8 cellular contexts compared by ENCODE assay signal in the genomic region with DNA sequence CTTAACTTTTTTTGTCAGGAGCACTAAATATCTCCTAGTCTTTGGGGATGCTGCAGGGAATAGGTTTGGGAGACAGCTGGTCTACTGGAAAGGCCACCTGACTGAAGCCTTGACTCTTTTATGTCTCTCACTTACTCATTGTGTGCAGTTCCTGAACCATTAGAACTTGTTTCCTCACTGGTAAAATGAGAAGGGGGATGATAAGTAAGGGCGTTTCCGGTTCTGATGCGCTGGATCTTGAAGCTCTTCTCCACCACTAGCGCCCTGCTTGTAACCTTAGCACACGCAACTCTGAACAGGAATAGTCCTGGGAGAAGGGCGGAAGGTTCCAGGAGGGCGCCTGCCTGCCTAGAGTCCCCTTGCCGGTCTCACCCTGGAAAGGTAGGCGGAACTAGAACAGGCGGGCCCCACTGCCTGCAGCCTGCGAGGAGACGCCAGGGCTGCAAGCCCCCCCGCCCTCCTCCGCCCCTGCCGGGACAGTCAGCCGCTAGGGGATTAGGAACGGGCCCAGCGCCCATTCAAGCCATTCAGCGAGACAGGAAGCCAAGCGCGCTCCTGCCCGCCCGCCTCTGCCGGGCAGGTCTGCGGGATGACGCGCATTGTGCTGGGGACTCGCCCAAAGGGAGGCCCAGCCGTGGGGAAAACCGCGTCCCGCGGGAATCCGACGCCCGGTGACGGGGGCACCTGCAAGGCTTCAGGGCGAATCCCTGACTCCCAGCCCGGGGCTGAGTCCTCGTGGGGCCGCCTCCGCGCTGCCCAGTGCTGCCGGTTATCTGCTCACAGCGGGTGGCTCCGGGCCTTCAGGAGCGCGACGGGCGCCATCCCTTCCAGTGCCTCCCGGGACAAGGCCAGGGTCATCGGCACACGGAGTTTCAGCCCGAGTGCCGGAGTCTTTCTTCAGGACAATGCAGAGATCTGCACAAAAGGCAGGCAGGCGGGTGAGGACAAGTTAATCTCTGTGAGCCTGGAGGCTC. TPM values are rescaled to one million over a fixed set of nuclear protein-coding genes. Genes with fewer than 3 reads are reported as not detected.
DNase-seq lines count a peak whose midpoint lies in the region; ATAC-seq and TF ChIP-seq lines count a peak whose summit lies in the region.

No MANE protein-coding gene starts in this region.

- no peak for ATAC-seq in HG03439 (IDR thresholded peaks at IDR 0.05; ENCODE audit: unreplicated experiment)
- ATAC-seq in GM18498 (IDR thresholded peaks at IDR 0.05; ENCODE audit: unreplicated experiment) = no peak
- no peak for ATAC-seq in HG02870 (IDR thresholded peaks at IDR 0.05; ENCODE audit: unreplicated experiment)

- H3K4me1 Mint-ChIP-seq in activated naive CD4-positive, alpha-beta T cell treated with anti-CD3 and anti-CD28 coated beads for 36 hours (ENCODE audit: low read depth) = peaks cover 8% of the 10 kb centered on the region

- no peaks in the 10 kb centered on the region for H3K36me3 Mint-ChIP-seq in activated naive CD4-positive, alpha-beta T cell treated with anti-CD3 and anti-CD28 coated beads for 36 hours (ENCODE audit: low read depth)

- peak overlapping the region; percentile 5 for H3K4me3 ChIP-seq in GM12875 (ENCODE audit: low read depth, low read length)

- intact Hi-C loops in activated naive CD4-positive, alpha-beta T cell treated with anti-CD3 and anti-CD28 coated beads for 36 hours (cut with micrococcal nuclease) = loop anchor here (10.0 kb wide), 2 partner anchors 106 to 114 kb away; a partner anchor contains a TSS
- intact Hi-C loops in cardiac septum (cut with DNase I) = no loop called here
- intact Hi-C loops in posterior cingulate gyrus (cut with DNase I) = no loop called here

- TF ChIP-seq CTCF in GM12875 (IDR thresholded peaks at IDR 0.05; ENCODE audit: borderline replicate concordance, insufficient read depth, low read depth, low read length) = peak; percentile 11; the same call in 1 of the 2 replicates

- H3K9me3 Mint-ChIP-seq in activated naive CD4-positive, alpha-beta T cell treated with anti-CD3 and anti-CD28 coated beads for 36 hours = no peaks in the 10 kb centered on the region

- CTCF ChIA-PET in activated naive CD4-positive, alpha-beta T cell treated with anti-CD3 and anti-CD28 coated beads for 36 hours (lab: Charles Lee) = interaction anchor here (2.1 kb wide), 1 partner anchor 11 kb away, joined by 4 read pairs; no protein-coding TSS in a partner anchor

- H3K27me3 Mint-ChIP-seq in activated naive CD4-positive, alpha-beta T cell treated with anti-CD3 and anti-CD28 coated beads for 36 hours (ENCODE audit: low read depth) = peaks cover 57% of the 10 kb centered on the region

- H3K27ac Mint-ChIP-seq in activated naive CD4-positive, alpha-beta T cell treated with anti-CD3 and anti-CD28 coated beads for 36 hours = no peak overlapping the region

- H3K4me3 Mint-ChIP-seq in activated naive CD4-positive, alpha-beta T cell treated with anti-CD3 and anti-CD28 coated beads for 36 hours = peak overlapping the region; percentile 65

- DNase-seq in NCI-H526 (lab: John Stamatoyannopoulos, UW) (peak; percentile 15 to 56), cardiac septum (ENCODE audit: low spot score) (peak; percentile 82), posterior cingulate gyrus (peak in 6 of 10 donors; percentile 11 to 88 (median 52))
- DNase-seq in activated naive CD4-positive, alpha-beta T cell treated with anti-CD3 and anti-CD28 coated beads for 36 hours = peak; percentile 73

RNA-seq across cellular contexts. Expression of a gene that starts 44.0 kb away (rescaled TPM):
- 1 to 10 TPM; 5.8 to 6.0 TPM for total RNA-seq in activated naive CD4-positive, alpha-beta T cell treated with anti-CD3 and anti-CD28 coated beads for 36 hours
- 10.3 TPM for total RNA-seq in cardiac septum
